Comparison of ENCODE assay signal across 2 cellular contexts in the genomic region with DNA sequence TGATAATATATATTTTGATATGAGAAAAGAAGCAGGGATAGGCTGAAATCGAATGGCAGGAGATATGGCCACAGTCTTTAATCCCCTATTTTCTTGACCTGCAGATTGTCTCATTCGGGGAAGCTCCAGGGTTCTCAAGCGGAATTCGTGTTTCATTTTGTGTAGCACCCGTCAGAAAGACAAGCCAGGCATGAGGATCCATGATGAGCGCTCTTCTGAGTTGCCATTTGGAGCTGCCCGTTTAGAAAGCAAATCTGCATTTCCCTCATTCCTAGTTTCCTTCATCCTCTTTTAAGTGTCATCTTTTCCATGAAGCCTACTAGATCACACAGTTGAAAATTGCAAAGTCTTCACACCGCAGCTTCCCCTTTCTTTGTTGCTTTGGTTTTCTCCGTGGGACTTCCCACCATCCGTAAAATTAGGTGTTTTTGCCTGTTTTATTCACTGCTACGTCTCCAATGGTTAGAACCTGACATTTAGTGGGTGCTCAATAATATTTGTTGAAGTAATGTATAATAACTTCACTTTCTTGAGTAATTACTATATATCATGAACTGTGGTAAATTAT.
TF ChIP-seq lines count a peak whose summit lies in the region.

No MANE protein-coding gene starts in this region.

TF ChIP-seq in HepG2, 621 proteins besides CTCF, POLR2A, EP300 and RAD21:
- TF ChIP-seq AGO2 (optimal IDR thresholded peaks at IDR 0.05; ENCODE audit: low read depth, low read length) (peak; percentile 62), ZNF142 (CRISPR knock-in tag; IDR thresholded peaks at IDR 0.05) (no peak), PREB (CRISPR knock-in tag; IDR thresholded peaks at IDR 0.05) (no peak), ZNF317 (CRISPR knock-in tag; IDR thresholded peaks at IDR 0.05) (0 out of 2 replicates have a peak, but pooled peaks have one; percentile 30), RBFOX2 (IDR thresholded peaks at IDR 0.05; ENCODE audit: low read depth, low read length) (peak; percentile 73), ATM (IDR thresholded peaks at IDR 0.05; ENCODE audit: borderline replicate concordance) (no peak), DR1 (CRISPR knock-in tag; IDR thresholded peaks at IDR 0.05) (no peak), RBM22 (optimal IDR thresholded peaks at IDR 0.05; ENCODE audit: low read length) (peak; percentile 71)

TF ChIP-seq in GM12878, 131 proteins besides CTCF, POLR2A, EP300 and RAD21:
- TF ChIP-seq ZNF622 (IDR thresholded peaks at IDR 0.05) (no peak), NFIC (IDR thresholded peaks at IDR 0.05; ENCODE audit: low read depth, low read length) (no peak), GATAD2B (conservative IDR thresholded peaks at IDR 0.05; ENCODE audit: low read depth) (no peak), MYC (IDR thresholded peaks at IDR 0.05; ENCODE audit: insufficient read depth, insufficient read length, insufficient replicate concordance, low read length, severe bottlenecking) (no peak), IKZF1 (conservative IDR thresholded peaks at IDR 0.05) (peak; percentile 36; the same call in 1 of the 2 replicates), DPF2 (IDR thresholded peaks at IDR 0.05) (no peak), CBFB (IDR thresholded peaks at IDR 0.05; ENCODE audit: low read depth) (no peak), JUNB (IDR thresholded peaks at IDR 0.05) (no peak), MEF2A (IDR thresholded peaks at IDR 0.05; ENCODE audit: insufficient read depth, low read depth, low read length) (no peak), RAD51 (IDR thresholded peaks at IDR 0.05) (no peak), WRNIP1 (IDR thresholded peaks at IDR 0.05; ENCODE audit: borderline replicate concordance, low read depth, low read length) (no peak), RFX5 (IDR thresholded peaks at IDR 0.05; ENCODE audit: low read depth, low read length) (no peak)
- TF ChIP-seq, protein P1, sequence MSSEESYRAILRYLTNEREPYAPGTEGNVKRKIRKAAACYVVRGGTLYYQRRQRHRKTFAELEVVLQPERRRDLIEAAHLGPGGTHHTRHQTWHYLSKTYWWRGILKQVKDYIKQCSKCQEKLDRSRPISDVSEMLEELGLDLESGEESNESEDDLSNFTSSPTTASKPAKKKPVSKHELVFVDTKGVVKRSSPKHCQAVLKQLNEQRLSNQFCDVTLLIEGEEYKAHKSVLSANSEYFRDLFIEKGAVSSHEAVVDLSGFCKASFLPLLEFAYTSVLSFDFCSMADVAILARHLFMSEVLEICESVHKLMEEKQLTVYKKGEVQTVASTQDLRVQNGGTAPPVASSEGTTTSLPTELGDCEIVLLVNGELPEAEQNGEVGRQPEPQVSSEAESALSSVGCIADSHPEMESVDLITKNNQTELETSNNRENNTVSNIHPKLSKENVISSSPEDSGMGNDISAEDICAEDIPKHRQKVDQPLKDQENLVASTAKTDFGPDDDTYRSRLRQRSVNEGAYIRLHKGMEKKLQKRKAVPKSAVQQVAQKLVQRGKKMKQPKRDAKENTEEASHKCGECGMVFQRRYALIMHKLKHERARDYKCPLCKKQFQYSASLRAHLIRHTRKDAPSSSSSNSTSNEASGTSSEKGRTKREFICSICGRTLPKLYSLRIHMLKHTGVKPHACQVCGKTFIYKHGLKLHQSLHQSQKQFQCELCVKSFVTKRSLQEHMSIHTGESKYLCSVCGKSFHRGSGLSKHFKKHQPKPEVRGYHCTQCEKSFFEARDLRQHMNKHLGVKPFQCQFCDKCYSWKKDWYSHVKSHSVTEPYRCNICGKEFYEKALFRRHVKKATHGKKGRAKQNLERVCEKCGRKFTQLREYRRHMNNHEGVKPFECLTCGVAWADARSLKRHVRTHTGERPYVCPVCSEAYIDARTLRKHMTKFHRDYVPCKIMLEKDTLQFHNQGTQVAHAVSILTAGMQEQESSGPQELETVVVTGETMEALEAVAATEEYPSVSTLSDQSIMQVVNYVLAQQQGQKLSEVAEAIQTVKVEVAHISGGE (CRISPR knock-in tag; IDR thresholded peaks at IDR 0.05), result no peak
- TF ChIP-seq, protein P2, sequence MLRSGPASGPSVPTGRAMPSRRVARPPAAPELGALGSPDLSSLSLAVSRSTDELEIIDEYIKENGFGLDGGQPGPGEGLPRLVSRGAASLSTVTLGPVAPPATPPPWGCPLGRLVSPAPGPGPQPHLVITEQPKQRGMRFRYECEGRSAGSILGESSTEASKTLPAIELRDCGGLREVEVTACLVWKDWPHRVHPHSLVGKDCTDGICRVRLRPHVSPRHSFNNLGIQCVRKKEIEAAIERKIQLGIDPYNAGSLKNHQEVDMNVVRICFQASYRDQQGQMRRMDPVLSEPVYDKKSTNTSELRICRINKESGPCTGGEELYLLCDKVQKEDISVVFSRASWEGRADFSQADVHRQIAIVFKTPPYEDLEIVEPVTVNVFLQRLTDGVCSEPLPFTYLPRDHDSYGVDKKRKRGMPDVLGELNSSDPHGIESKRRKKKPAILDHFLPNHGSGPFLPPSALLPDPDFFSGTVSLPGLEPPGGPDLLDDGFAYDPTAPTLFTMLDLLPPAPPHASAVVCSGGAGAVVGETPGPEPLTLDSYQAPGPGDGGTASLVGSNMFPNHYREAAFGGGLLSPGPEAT (IDR thresholded peaks at IDR 0.05; ENCODE audit: low read depth), result 0 out of 2 replicates have a peak, but pooled peaks have one; percentile 45
- TF ChIP-seq, protein P3, sequence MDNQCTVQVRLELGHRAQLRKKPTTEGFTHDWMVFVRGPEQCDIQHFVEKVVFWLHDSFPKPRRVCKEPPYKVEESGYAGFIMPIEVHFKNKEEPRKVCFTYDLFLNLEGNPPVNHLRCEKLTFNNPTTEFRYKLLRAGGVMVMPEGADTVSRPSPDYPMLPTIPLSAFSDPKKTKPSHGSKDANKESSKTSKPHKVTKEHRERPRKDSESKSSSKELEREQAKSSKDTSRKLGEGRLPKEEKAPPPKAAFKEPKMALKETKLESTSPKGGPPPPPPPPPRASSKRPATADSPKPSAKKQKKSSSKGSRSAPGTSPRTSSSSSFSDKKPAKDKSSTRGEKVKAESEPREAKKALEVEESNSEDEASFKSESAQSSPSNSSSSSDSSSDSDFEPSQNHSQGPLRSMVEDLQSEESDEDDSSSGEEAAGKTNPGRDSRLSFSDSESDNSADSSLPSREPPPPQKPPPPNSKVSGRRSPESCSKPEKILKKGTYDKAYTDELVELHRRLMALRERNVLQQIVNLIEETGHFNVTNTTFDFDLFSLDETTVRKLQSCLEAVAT (IDR thresholded peaks at IDR 0.05), result no peak
TF ChIP-seq in GM12878: peak in this region for 2.
